In genomic region chr20:47354710-47355488, GRCh38 we compare ENCODE assay signal across 1 cellular context.
TF ChIP-seq lines count a peak whose summit lies in the region.

No MANE protein-coding gene starts in this region.

TF ChIP-seq in HepG2, 621 proteins besides CTCF, POLR2A, EP300 and RAD21 (continued from another document and continues in another):
- TF ChIP-seq, protein P1, sequence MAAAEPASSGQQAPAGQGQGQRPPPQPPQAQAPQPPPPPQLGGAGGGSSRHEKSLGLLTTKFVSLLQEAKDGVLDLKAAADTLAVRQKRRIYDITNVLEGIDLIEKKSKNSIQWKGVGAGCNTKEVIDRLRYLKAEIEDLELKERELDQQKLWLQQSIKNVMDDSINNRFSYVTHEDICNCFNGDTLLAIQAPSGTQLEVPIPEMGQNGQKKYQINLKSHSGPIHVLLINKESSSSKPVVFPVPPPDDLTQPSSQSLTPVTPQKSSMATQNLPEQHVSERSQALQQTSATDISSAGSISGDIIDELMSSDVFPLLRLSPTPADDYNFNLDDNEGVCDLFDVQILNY (CRISPR knock-in tag; conservative IDR thresholded peaks at IDR 0.05), result no peak
- TF ChIP-seq U2AF1 (optimal IDR thresholded peaks at IDR 0.05; ENCODE audit: low read depth, low read length) (no peak), KLF9 (CRISPR knock-in tag; IDR thresholded peaks at IDR 0.05; ENCODE audit: low read depth) (no peak), ZNF841 (CRISPR knock-in tag; IDR thresholded peaks at IDR 0.05; ENCODE audit: borderline replicate concordance) (no peak), NPAS2 (CRISPR knock-in tag; IDR thresholded peaks at IDR 0.05; ENCODE audit: borderline replicate concordance) (no peak), KDM3A (CRISPR knock-in tag; IDR thresholded peaks at IDR 0.05; ENCODE audit: low read depth) (no peak), SPEN (CRISPR knock-in tag; IDR thresholded peaks at IDR 0.05; ENCODE audit: low read depth) (peak; percentile 64; the same call in 1 of the 2 replicates), HNRNPK (IDR thresholded peaks at IDR 0.05; ENCODE audit: low read depth, low read length, poor library complexity, severe bottlenecking) (no peak), ZNF335 (CRISPR knock-in tag; IDR thresholded peaks at IDR 0.05) (no peak), KLF16 (CRISPR knock-in tag; IDR thresholded peaks at IDR 0.05) (peak in 1 of 2 experiments; percentile 14; a peak in 1 of 4 replicates), HNRNPLL (IDR thresholded peaks at IDR 0.05; ENCODE audit: low read depth, low read length, poor library complexity, severe bottlenecking) (no peak), ATM (IDR thresholded peaks at IDR 0.05; ENCODE audit: borderline replicate concordance) (no peak), HNF4A (CRISPR knock-in tag; IDR thresholded peaks at IDR 0.05) (0 out of 2 replicates have a peak, but pooled peaks have one; percentile 2), ZNF282 (IDR thresholded peaks at IDR 0.05; ENCODE audit: partially characterized antibody) (no peak), ZEB1 (IDR thresholded peaks at IDR 0.05; ENCODE audit: insufficient replicate concordance, low read depth) (no peak), MXI1 (IDR thresholded peaks at IDR 0.05; ENCODE audit: borderline replicate concordance, low read depth, low read length) (no peak), ZFAT (CRISPR knock-in tag; conservative IDR thresholded peaks at IDR 0.05) (no peak), SOX6 (IDR thresholded peaks at IDR 0.05) (no peak), SOX6 (CRISPR knock-in tag; IDR thresholded peaks at IDR 0.05) (no peak; the same call in 1 of the 2 replicates), ZSCAN21 (CRISPR knock-in tag; IDR thresholded peaks at IDR 0.05; ENCODE audit: borderline replicate concordance) (no peak), ZNF382 (CRISPR knock-in tag; IDR thresholded peaks at IDR 0.05; ENCODE audit: borderline replicate concordance) (no peak), HNF4G (IDR thresholded peaks at IDR 0.05; ENCODE audit: borderline replicate concordance, low read depth, low read length) (no peak), HNF4G (CRISPR knock-in tag; IDR thresholded peaks at IDR 0.05; ENCODE audit: borderline replicate concordance, low read depth) (no peak), ELF1 (CRISPR knock-in tag; IDR thresholded peaks at IDR 0.05) (peak; percentile 67), CHD4 (IDR thresholded peaks at IDR 0.05; ENCODE audit: borderline replicate concordance, low read length) (no peak), HDAC1 (CRISPR knock-in tag; IDR thresholded peaks at IDR 0.05) (peak; percentile 29; the same call in 1 of the 2 replicates), ZNF331 (CRISPR knock-in tag; IDR thresholded peaks at IDR 0.05) (0 out of 2 replicates have a peak, but pooled peaks have one; percentile 27), ZNF253 (CRISPR knock-in tag; IDR thresholded peaks at IDR 0.05; ENCODE audit: borderline replicate concordance) (no peak), ZNF343 (CRISPR knock-in tag; IDR thresholded peaks at IDR 0.05) (no peak), ZNF782 (CRISPR knock-in tag; IDR thresholded peaks at IDR 0.05; ENCODE audit: borderline replicate concordance) (no peak), GATAD1 (CRISPR knock-in tag; IDR thresholded peaks at IDR 0.05) (0 out of 2 replicates have a peak, but pooled peaks have one; percentile 12), ZNF562 (CRISPR knock-in tag; IDR thresholded peaks at IDR 0.05; ENCODE audit: borderline replicate concordance) (no peak), TERF1 (CRISPR knock-in tag; IDR thresholded peaks at IDR 0.05) (no peak), ARNT (IDR thresholded peaks at IDR 0.05) (no peak), SOX13 (IDR thresholded peaks at IDR 0.05) (no peak), SOX13 (CRISPR knock-in tag; conservative IDR thresholded peaks at IDR 0.05 in 1 of 2, IDR thresholded peaks at IDR 0.05 in 1 of 2) (peak in 1 of 2 experiments; percentile 62; a peak in 2 of 4 replicates), SNAPC2 (CRISPR knock-in tag; IDR thresholded peaks at IDR 0.05) (no peak), MIER2 (CRISPR knock-in tag; IDR thresholded peaks at IDR 0.05) (no peak; the same call in 1 of the 2 replicates), THAP7 (CRISPR knock-in tag; IDR thresholded peaks at IDR 0.05) (no peak; the same call in 1 of the 2 replicates), ISL2 (CRISPR knock-in tag; IDR thresholded peaks at IDR 0.05) (no peak; the same call in 1 of the 2 replicates), ZNF615 (CRISPR knock-in tag; IDR thresholded peaks at IDR 0.05; ENCODE audit: borderline replicate concordance) (0 out of 2 replicates have a peak, but pooled peaks have one; percentile 21), ZNF749 (CRISPR knock-in tag; IDR thresholded peaks at IDR 0.05; ENCODE audit: borderline replicate concordance) (no peak), ONECUT2 (CRISPR knock-in tag; IDR thresholded peaks at IDR 0.05) (0 out of 2 replicates have a peak, but pooled peaks have one; percentile 32), GPN1 (CRISPR knock-in tag; IDR thresholded peaks at IDR 0.05; ENCODE audit: borderline replicate concordance) (no peak), HDAC6 (IDR thresholded peaks at IDR 0.05; ENCODE audit: low read depth, low read length) (no peak; the same call in 1 of the 2 replicates), CBFB (CRISPR knock-in tag; IDR thresholded peaks at IDR 0.05) (no peak), ZNF616 (CRISPR knock-in tag; IDR thresholded peaks at IDR 0.05; ENCODE audit: low read depth) (no peak), MEIS2 (CRISPR knock-in tag; IDR thresholded peaks at IDR 0.05) (no peak), POLR2G (IDR thresholded peaks at IDR 0.05; ENCODE audit: low read depth, low read length) (no peak)
- TF ChIP-seq, protein P2, sequence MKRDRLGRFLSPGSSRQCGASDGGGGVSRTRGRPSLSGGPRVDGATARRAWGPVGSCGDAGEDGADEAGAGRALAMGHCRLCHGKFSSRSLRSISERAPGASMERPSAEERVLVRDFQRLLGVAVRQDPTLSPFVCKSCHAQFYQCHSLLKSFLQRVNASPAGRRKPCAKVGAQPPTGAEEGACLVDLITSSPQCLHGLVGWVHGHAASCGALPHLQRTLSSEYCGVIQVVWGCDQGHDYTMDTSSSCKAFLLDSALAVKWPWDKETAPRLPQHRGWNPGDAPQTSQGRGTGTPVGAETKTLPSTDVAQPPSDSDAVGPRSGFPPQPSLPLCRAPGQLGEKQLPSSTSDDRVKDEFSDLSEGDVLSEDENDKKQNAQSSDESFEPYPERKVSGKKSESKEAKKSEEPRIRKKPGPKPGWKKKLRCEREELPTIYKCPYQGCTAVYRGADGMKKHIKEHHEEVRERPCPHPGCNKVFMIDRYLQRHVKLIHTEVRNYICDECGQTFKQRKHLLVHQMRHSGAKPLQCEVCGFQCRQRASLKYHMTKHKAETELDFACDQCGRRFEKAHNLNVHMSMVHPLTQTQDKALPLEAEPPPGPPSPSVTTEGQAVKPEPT (CRISPR knock-in tag; IDR thresholded peaks at IDR 0.05; ENCODE audit: low read depth), result no peak
- TF ChIP-seq, protein P3, sequence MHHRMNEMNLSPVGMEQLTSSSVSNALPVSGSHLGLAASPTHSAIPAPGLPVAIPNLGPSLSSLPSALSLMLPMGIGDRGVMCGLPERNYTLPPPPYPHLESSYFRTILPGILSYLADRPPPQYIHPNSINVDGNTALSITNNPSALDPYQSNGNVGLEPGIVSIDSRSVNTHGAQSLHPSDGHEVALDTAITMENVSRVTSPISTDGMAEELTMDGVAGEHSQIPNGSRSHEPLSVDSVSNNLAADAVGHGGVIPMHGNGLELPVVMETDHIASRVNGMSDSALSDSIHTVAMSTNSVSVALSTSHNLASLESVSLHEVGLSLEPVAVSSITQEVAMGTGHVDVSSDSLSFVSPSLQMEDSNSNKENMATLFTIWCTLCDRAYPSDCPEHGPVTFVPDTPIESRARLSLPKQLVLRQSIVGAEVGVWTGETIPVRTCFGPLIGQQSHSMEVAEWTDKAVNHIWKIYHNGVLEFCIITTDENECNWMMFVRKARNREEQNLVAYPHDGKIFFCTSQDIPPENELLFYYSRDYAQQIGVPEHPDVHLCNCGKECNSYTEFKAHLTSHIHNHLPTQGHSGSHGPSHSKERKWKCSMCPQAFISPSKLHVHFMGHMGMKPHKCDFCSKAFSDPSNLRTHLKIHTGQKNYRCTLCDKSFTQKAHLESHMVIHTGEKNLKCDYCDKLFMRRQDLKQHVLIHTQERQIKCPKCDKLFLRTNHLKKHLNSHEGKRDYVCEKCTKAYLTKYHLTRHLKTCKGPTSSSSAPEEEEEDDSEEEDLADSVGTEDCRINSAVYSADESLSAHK (CRISPR knock-in tag; IDR thresholded peaks at IDR 0.05; ENCODE audit: borderline replicate concordance), result no peak
- TF ChIP-seq, protein P4, sequence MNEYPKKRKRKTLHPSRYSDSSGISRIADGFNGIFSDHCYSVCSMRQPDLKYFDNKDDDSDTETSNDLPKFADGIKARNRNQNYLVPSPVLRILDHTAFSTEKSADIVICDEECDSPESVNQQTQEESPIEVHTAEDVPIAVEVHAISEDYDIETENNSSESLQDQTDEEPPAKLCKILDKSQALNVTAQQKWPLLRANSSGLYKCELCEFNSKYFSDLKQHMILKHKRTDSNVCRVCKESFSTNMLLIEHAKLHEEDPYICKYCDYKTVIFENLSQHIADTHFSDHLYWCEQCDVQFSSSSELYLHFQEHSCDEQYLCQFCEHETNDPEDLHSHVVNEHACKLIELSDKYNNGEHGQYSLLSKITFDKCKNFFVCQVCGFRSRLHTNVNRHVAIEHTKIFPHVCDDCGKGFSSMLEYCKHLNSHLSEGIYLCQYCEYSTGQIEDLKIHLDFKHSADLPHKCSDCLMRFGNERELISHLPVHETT (CRISPR knock-in tag; conservative IDR thresholded peaks at IDR 0.05), result no peak
- TF ChIP-seq, protein P5, sequence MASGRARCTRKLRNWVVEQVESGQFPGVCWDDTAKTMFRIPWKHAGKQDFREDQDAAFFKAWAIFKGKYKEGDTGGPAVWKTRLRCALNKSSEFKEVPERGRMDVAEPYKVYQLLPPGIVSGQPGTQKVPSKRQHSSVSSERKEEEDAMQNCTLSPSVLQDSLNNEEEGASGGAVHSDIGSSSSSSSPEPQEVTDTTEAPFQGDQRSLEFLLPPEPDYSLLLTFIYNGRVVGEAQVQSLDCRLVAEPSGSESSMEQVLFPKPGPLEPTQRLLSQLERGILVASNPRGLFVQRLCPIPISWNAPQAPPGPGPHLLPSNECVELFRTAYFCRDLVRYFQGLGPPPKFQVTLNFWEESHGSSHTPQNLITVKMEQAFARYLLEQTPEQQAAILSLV (CRISPR knock-in tag; IDR thresholded peaks at IDR 0.05; ENCODE audit: borderline replicate concordance), result no peak; the same call in 1 of the 2 replicates
- TF ChIP-seq, protein P6, sequence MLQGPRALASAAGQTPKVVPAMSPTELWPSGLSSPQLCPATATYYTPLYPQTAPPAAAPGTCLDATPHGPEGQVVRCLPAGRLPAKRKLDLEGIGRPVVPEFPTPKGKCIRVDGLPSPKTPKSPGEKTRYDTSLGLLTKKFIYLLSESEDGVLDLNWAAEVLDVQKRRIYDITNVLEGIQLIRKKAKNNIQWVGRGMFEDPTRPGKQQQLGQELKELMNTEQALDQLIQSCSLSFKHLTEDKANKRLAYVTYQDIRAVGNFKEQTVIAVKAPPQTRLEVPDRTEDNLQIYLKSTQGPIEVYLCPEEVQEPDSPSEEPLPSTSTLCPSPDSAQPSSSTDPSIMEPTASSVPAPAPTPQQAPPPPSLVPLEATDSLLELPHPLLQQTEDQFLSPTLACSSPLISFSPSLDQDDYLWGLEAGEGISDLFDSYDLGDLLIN (CRISPR knock-in tag; IDR thresholded peaks at IDR 0.05; ENCODE audit: borderline replicate concordance), result no peak
- TF ChIP-seq, protein P7, sequence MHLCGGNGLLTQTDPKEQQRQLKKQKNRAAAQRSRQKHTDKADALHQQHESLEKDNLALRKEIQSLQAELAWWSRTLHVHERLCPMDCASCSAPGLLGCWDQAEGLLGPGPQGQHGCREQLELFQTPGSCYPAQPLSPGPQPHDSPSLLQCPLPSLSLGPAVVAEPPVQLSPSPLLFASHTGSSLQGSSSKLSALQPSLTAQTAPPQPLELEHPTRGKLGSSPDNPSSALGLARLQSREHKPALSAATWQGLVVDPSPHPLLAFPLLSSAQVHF (CRISPR knock-in tag; IDR thresholded peaks at IDR 0.05), result no peak
- TF ChIP-seq, protein P8, sequence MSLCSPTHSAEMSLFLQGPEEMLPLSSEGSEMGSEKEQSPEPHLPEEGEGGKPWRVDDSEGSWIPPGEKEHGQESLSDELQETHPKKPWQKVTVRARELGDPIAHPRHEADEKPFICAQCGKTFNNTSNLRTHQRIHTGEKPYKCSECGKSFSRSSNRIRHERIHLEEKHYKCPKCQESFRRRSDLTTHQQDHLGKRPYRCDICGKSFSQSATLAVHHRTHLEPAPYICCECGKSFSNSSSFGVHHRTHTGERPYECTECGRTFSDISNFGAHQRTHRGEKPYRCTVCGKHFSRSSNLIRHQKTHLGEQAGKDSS (CRISPR knock-in tag; IDR thresholded peaks at IDR 0.05; ENCODE audit: borderline replicate concordance, low read depth), result no peak
- TF ChIP-seq, protein P9, sequence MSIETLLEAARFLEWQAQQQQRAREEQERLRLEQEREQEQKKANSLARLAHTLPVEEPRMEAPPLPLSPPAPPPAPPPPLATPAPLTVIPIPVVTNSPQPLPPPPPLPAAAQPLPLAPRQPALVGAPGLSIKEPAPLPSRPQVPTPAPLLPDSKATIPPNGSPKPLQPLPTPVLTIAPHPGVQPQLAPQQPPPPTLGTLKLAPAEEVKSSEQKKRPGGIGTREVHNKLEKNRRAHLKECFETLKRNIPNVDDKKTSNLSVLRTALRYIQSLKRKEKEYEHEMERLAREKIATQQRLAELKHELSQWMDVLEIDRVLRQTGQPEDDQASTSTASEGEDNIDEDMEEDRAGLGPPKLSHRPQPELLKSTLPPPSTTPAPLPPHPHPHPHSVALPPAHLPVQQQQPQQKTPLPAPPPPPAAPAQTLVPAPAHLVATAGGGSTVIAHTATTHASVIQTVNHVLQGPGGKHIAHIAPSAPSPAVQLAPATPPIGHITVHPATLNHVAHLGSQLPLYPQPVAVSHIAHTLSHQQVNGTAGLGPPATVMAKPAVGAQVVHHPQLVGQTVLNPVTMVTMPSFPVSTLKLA (IDR thresholded peaks at IDR 0.05), result no peak
- TF ChIP-seq, protein P10, sequence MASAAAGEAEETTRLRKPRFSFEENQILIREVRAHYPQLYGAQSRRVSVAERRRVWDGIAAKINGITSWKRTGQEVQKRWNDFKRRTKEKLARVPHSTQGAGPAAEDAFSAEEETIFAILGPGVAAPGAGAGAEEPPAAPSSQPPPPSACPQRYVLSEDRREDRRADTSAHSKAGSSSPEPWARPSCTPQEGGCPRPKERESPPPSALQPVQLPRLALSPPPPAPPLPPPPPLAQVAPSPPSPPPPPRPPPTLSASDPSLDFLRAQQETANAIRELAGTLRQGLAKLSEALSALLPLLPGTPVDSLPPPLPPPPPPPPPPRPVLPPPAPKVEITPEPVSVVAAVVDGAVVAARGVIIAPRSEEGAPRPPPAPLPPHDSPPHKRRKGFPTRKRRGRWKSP (CRISPR knock-in tag; IDR thresholded peaks at IDR 0.05), result no peak
